ENCODE assay signal across 12 cellular contexts in the genomic region with DNA sequence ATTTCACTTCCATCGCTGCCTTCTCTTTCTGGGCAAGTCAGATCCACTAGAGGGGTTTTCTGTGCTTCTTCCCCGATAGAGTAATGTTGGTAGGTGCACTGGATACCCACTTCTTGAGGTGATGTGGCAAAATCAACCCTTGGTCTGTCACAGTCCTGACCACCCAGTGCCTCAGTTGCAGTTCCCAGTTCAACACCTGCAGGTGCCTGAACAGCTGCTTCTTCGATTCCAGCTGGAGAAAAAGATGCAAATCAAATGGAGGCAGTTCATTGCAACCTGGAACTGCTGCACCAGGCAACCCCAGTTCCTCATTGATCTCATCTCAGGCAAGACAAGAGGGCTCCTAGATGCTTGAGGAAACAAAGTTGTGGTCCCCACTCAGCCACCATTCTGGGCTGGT.
DNase-seq lines count a peak whose midpoint lies in the region; ATAC-seq lines count a peak whose summit lies in the region.
"Had no signal": no experiment of that assay in that cellular context is flagged by ENCODE, and none has a peak within 500 bp of the region (broad histone marks: within the 10 kb centered on the region; RNA-seq: fewer than 3 reads in every experiment).

No MANE protein-coding gene starts in this region.

- peak overlapping the region; percentile 19; the same call in 1 of the 2 replicates for H3K4me3 ChIP-seq in GM08714 (ENCODE audit: low read length)
- H3K4me3 ChIP-seq: ovary had no signal

- DNase-seq in NAMALWA (ENCODE audit: low spot score): peak; percentile 74
- no peak for DNase-seq in superior temporal gyrus (ENCODE audit: extremely low spot score)
- no peak for DNase-seq in amygdala (lab: John Stamatoyannopoulos, UW)
- DNase-seq in NCI-H82 (lab: John Stamatoyannopoulos, UW): no peak
- DNase-seq: activated naive CD8-positive, alpha-beta T cell treated with anti-CD3 and anti-CD28 coated beads, Interleukin-2, amount 10 ng/mL, durations not matched to agents 7 days and 5 days; NCI-H1105 treated with DMSO at 0.1 percent for 48 hours; ovary; SIG-M5 had no signal

- ATAC-seq in GM19351 (IDR thresholded peaks at IDR 0.05; ENCODE audit: unreplicated experiment) (peak; percentile 59), HG02798 (IDR thresholded peaks at IDR 0.05; ENCODE audit: poor library complexity, unreplicated experiment) (peak; percentile 77), HG03571 (IDR thresholded peaks at IDR 0.05; ENCODE audit: unreplicated experiment) (no peak)
